Comparison of ENCODE assay signal across 1 cellular context in the genomic region with DNA sequence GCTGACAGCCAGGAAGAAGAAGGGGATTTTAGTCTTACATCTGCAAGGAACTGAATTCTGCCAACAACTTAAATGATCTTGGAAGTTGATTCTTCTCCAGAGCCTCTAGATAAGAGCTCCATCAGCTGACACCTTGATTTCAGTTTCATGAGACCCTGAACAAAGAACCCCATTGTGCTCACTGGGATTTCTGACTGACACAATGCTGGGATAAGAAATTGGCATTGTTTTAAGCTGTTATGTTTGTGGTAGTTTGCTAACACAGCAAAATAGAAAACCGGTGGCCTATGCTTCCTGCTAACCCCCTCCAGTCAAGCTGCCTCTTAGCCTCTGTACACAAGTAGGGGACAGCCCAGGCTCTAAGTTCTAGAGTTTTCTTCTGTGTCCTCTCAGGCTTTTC.
TF ChIP-seq lines count a peak whose summit lies in the region.

No MANE protein-coding gene starts in this region.

TF ChIP-seq in WTC11, 78 proteins besides CTCF, POLR2A, EP300 and RAD21 (continued from another document):
- TF ChIP-seq ATF6 (CRISPR knock-in tag; IDR thresholded peaks at IDR 0.05): no peak
- TF ChIP-seq ZSCAN18 (CRISPR knock-in tag; IDR thresholded peaks at IDR 0.05): no peak
